In the genomic region with DNA sequence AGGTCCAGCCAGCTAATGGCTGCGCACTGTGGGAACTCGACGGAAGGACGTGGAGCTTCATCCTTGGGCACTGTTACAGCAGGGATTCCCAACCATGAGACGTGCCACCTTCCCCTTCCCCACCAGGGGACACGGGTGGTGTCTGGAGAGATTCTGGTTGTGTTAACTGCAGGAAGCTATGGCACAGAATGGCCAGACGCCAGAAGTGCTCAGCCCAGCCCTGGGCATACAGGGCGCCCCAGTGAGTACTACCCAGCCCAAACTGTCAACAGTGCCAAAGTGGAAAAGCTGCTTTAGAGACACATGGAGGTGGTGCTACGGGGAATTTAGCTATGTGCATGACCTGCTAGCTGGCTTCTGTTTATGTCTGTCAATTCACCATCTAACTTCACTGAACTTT, we compare ENCODE assay signal across 28 cellular contexts.
"Had no signal": no experiment of that assay in that cellular context is flagged by ENCODE, and none has a peak within 500 bp of the region (broad histone marks: within the 10 kb centered on the region; RNA-seq: fewer than 3 reads in every experiment).

No MANE protein-coding gene starts in this region.

- H3K4me2 ChIP-seq: neural progenitor cell had no signal

- H3K9ac ChIP-seq: neural progenitor cell, parathyroid adenoma had no signal

- H3K9me3 Mint-ChIP-seq: activated CD8-positive, alpha-beta T cell treated with anti-CD3 and anti-CD28 coated beads for 36 hours; activated naive CD4-positive, alpha-beta T cell treated with anti-CD3 and anti-CD28 coated beads, Interleukin-2, amount 50 U/mL, for 24 hours; activated naive CD8-positive, alpha-beta T cell treated with anti-CD3 and anti-CD28 coated beads, Interleukin-2, amount 50 U/mL, for 24 hours; activated T-cell treated with anti-CD3 and anti-CD28 coated beads, Interleukin-2, amount 50 U/mL, for 4 hours; activated T-helper 2 cell treated with anti-CD3 and anti-CD28 coated beads, Interferon-gamma antibody, Interleukin-2, Interleukin-4, amounts not matched to agents 10 μg/mL and 5 μg/mL and 100 μg/mL, durations not matched to agents 14 hours and 24 hours and 36 hours; naive B cell; stimulated activated naive B cell treated with anti-CD40 and anti-IgM and Interleukin-4, amounts not matched to agents 10 μg/mL and 1 μg/mL and 100 μg/mL, for 72 hours; T-cell had no signal

- H3K36me3 ChIP-seq: neural progenitor cell had no signal

- DNase-seq: activated CD4-positive, alpha-beta T cell treated with anti-CD3 and anti-CD28 coated beads for 4 hours; activated CD8-positive, alpha-beta T cell treated with anti-CD3 and anti-CD28 coated beads for 36 hours; activated naive CD8-positive, alpha-beta T cell treated with anti-CD3 and anti-CD28 coated beads, Interleukin-2, amount 50 U/mL, for 24 hours; activated T-cell treated with anti-CD3 and anti-CD28 coated beads, Interleukin-2, amount 50 U/mL, for 4 hours; amygdala; caudate nucleus; endodermal cell; foreskin keratinocyte; heart left ventricle; kidney glomerular epithelial cell; left ventricle myocardium superior; mammary epithelial cell; naive B cell; occipital lobe; stimulated activated CD4-positive, alpha-beta T cell treated with anti-CD3 and anti-CD28 coated beads, Interleukin-15, amount 100 ng/mL, for 24 hours; stimulated activated CD4-positive, alpha-beta T cell treated with anti-CD3 and anti-CD28 coated beads, Interleukin-2, amount 100 ng/mL, for 24 hours; stimulated activated naive B cell treated with anti-CD40 and anti-IgM and Interleukin-4, amounts not matched to agents 10 μg/mL and 1 μg/mL and 100 μg/mL, for 72 hours; T-cell; T-helper 9 cell; tibial artery had no signal

- H3K27ac Mint-ChIP-seq: activated CD8-positive, alpha-beta T cell treated with anti-CD3 and anti-CD28 coated beads for 36 hours; activated naive CD4-positive, alpha-beta T cell treated with anti-CD3 and anti-CD28 coated beads, Interleukin-2, amount 50 U/mL, for 24 hours; activated naive CD8-positive, alpha-beta T cell treated with anti-CD3 and anti-CD28 coated beads, Interleukin-2, amount 50 U/mL, for 24 hours; activated T-helper 2 cell treated with anti-CD3 and anti-CD28 coated beads, Interferon-gamma antibody, Interleukin-2, Interleukin-4, amounts not matched to agents 10 μg/mL and 5 μg/mL and 100 μg/mL, durations not matched to agents 14 hours and 24 hours and 36 hours; endodermal cell; neural progenitor cell; stimulated activated naive B cell treated with anti-CD40 and anti-IgM and Interleukin-4, amounts not matched to agents 10 μg/mL and 1 μg/mL and 100 μg/mL, for 72 hours had no signal

- H3K4me1 ChIP-seq: foreskin keratinocyte, neural progenitor cell, parathyroid adenoma had no signal

- H3K4me1 Mint-ChIP-seq: endodermal cell had no signal

- H3K9me3 ChIP-seq: esophagus muscularis mucosa, right atrium auricular region, suprapubic skin, tibial artery had no signal

- H3K4me3 ChIP-seq: esophagus muscularis mucosa, heart left ventricle, neural progenitor cell, right atrium auricular region, suprapubic skin, tibial artery had no signal

- ATAC-seq: activated CD8-positive, alpha-beta T cell treated with anti-CD3 and anti-CD28 coated beads for 36 hours; activated naive CD8-positive, alpha-beta T cell treated with anti-CD3 and anti-CD28 coated beads, Interleukin-2, amount 50 U/mL, for 24 hours; activated T-cell treated with anti-CD3 and anti-CD28 coated beads, Interleukin-2, amount 50 U/mL, for 4 hours; foreskin keratinocyte; heart left ventricle; left ventricle myocardium superior; stimulated activated naive B cell treated with anti-CD40 and anti-IgM and Interleukin-4, amounts not matched to agents 10 μg/mL and 1 μg/mL and 100 μg/mL, for 72 hours; T-cell had no signal

- H3K27me3 Mint-ChIP-seq: activated CD8-positive, alpha-beta T cell treated with anti-CD3 and anti-CD28 coated beads for 36 hours; activated naive CD4-positive, alpha-beta T cell treated with anti-CD3 and anti-CD28 coated beads, Interleukin-2, amount 50 U/mL, for 24 hours; activated naive CD8-positive, alpha-beta T cell treated with anti-CD3 and anti-CD28 coated beads, Interleukin-2, amount 50 U/mL, for 24 hours; naive B cell; stimulated activated naive B cell treated with anti-CD40 and anti-IgM and Interleukin-4, amounts not matched to agents 10 μg/mL and 1 μg/mL and 100 μg/mL, for 72 hours; T-cell had no signal

- H3K27me3 ChIP-seq: esophagus muscularis mucosa, foreskin keratinocyte, heart left ventricle, neural progenitor cell, right atrium auricular region, suprapubic skin, tibial artery had no signal

- H3K4me3 Mint-ChIP-seq: activated CD8-positive, alpha-beta T cell treated with anti-CD3 and anti-CD28 coated beads for 36 hours; activated naive CD4-positive, alpha-beta T cell treated with anti-CD3 and anti-CD28 coated beads, Interleukin-2, amount 50 U/mL, for 24 hours; activated naive CD8-positive, alpha-beta T cell treated with anti-CD3 and anti-CD28 coated beads, Interleukin-2, amount 50 U/mL, for 24 hours; activated T-cell treated with anti-CD3 and anti-CD28 coated beads, Interleukin-2, amount 50 U/mL, for 4 hours; endodermal cell; naive B cell; neural progenitor cell; stimulated activated naive B cell treated with anti-CD40 and anti-IgM and Interleukin-4, amounts not matched to agents 10 μg/mL and 1 μg/mL and 100 μg/mL, for 72 hours; T-cell had no signal

- H2AFZ ChIP-seq: neural progenitor cell, parathyroid adenoma had no signal

- H3K27ac ChIP-seq: foreskin keratinocyte, heart left ventricle, neural progenitor cell, parathyroid adenoma, right atrium auricular region, suprapubic skin, tibial artery, VCaP had no signal

- H3K79me2 ChIP-seq: parathyroid adenoma had no signal
